ENCODE assay signal across 1 cellular context in genomic region chr17:56642424-56642823, GRCh38.
TF ChIP-seq lines count a peak whose summit lies in the region.

No MANE protein-coding gene starts in this region.

TF ChIP-seq in GM23338, 12 proteins besides CTCF, POLR2A, EP300 and RAD21 (continued from another document):
- TF ChIP-seq CREB1 (CRISPR knock-in tag; IDR thresholded peaks at IDR 0.05; ENCODE audit: low read depth) = no peak
- TF ChIP-seq EZH2phosphoT487 (IDR thresholded peaks at IDR 0.05; ENCODE audit: unreplicated experiment) = no peak
